In the genomic region with DNA sequence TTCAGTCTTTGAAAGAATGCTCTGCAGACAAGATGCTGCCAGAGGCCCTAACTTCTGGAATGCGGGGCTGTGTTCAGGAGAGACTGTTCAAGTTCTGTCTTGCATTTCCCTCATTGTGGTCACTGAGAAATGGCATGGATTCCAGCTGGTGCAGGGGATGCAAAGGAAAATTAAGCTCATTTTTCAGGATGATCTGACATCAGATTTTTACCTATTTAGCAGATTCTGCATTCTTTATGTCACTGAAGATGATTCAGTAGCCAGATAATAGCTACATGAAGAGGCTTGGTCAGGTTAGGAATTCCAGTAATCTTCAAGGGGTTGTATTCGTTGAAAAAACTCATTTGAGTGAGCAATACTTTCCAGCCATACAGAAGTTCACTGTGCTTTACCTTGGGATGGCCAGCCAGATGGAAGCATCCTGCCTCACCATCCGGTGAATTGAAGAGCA, we compare ENCODE assay signal across 24 cellular contexts. TPM values are rescaled to one million over a fixed set of nuclear protein-coding genes. Genes with fewer than 3 reads are reported as not detected.
DNase-seq lines count a peak whose midpoint lies in the region; ATAC-seq and TF ChIP-seq lines count a peak whose summit lies in the region.
"Had no signal": no experiment of that assay in that cellular context is flagged by ENCODE, and none has a peak within 500 bp of the region (broad histone marks: within the 10 kb centered on the region; RNA-seq: fewer than 3 reads in every experiment).

No MANE protein-coding gene starts in this region.

- POLR2A ChIA-PET in RWPE1 (lab: Yijun Ruan, JAX; ENCODE audit: low non-redundant PET): no interaction called here

- H3K36me3 ChIP-seq in mesodermal cell (ENCODE audit: control insufficient read depth, insufficient read depth, low read length): no peaks in the 10 kb centered on the region
- H3K36me3 ChIP-seq: lower lobe of right lung, uterus had no signal

- no peak for ATAC-seq in GM19455 (IDR thresholded peaks at IDR 0.05; ENCODE audit: unreplicated experiment)
- no peak for ATAC-seq in HG02884 (IDR thresholded peaks at IDR 0.05; ENCODE audit: unreplicated experiment)
- ATAC-seq: activated CD4-positive, CD25-positive, alpha-beta regulatory T cell treated with anti-CD3 and anti-CD28 coated beads, Interleukin-2, amount 50 U/mL, for 24 hours; lower lobe of right lung had no signal

- 90 to 100% methylated on average over 3 of the region's 3 CpGs for WGBS in mesodermal cell (ENCODE audit: insufficient coverage in 2 of 2), 2 experiments

- no peak for TF ChIP-seq CTCF in AG10803 (conservative IDR thresholded peaks at IDR 0.05; ENCODE audit: low read length)
- no peak for TF ChIP-seq CTCF in RWPE1 (conservative IDR thresholded peaks at IDR 0.05; ENCODE audit: low read depth)
- no peak for TF ChIP-seq CTCF in epithelial cell of esophagus (IDR thresholded peaks at IDR 0.05; ENCODE audit: insufficient read depth, low read depth, low read length, missing control alignments)

- H3K27ac ChIP-seq in RWPE1: peak overlapping the region; percentile 88
- peak overlapping the region; percentile 73 for H3K27ac ChIP-seq in mesodermal cell (ENCODE audit: low read depth, low read length, severe bottlenecking)
- H3K27ac ChIP-seq: lower lobe of right lung had no signal

- DNase-seq in AG10803 (ENCODE audit: low read depth): peak; percentile 81
- peak; percentile 87 for DNase-seq in RWPE1 (ENCODE audit: low spot score)
- peak; percentile 94 for DNase-seq in epithelial cell of esophagus (ENCODE audit: low read depth)
- no peak for DNase-seq in NCI-H524 (lab: John Stamatoyannopoulos, UW)
- DNase-seq in NCI-H446 (lab: John Stamatoyannopoulos, UW): no peak
- DNase-seq: activated naive CD4-positive, alpha-beta T cell treated with anti-CD3 and anti-CD28 coated beads for 36 hours; activated T-cell treated with anti-CD3 and anti-CD28 coated beads, Interleukin-2, amount 50 U/mL, for 24 hours; anterior cingulate cortex; CD4-positive, alpha-beta T cell; DMS153; effector memory CD4-positive, alpha-beta T cell; GOT3; KG1; lower lobe of right lung; NCI-H1930; NCI-H345; NK-92 treated with Interleukin-12 subunit alpha and Interleukin-12 subunit beta, amount 100 ng/mL, for 24 hours; nucleus accumbens; stimulated activated CD8-positive, alpha-beta memory T cell treated with anti-CD3 and anti-CD28 coated beads, Interleukin-4, amount 100 ng/mL, for 48 hours; uterus had no signal

- peaks cover 34% of the 10 kb centered on the region for H3K4me1 ChIP-seq in mesodermal cell (ENCODE audit: control insufficient read depth, insufficient read depth, low read length, poor library complexity, severe bottlenecking)
- H3K4me1 ChIP-seq: uterus had no signal

- no peaks in the 10 kb centered on the region for H3K9me3 ChIP-seq in mesodermal cell (ENCODE audit: control insufficient read depth, low read length)
- H3K9me3 ChIP-seq: lower lobe of right lung, uterus had no signal

- CTCF ChIA-PET in RWPE1 (lab: Yijun Ruan, JAX): interaction anchor here (0.8 to 1.7 kb wide), 4 partner anchors 22 to 371 kb away, joined by 3 to 8 read pairs (median 4); no protein-coding TSS in a partner anchor

- H3K4me3 ChIP-seq in AG10803 (ENCODE audit: low read length) (no peak overlapping the region), epithelial cell of esophagus (ENCODE audit: low read length) (no peak overlapping the region), mesodermal cell (ENCODE audit: extremely low read depth, insufficient read depth, low read length, poor library complexity, severe bottlenecking) (no peak overlapping the region)
- H3K4me3 ChIP-seq: lower lobe of right lung, uterus had no signal

RNA-seq across cellular contexts. Expression of a gene that starts 16.1 kb away (rescaled TPM):
- polyA plus RNA-seq in mesodermal cell (2013, experiment 1 of 2): 7.9 TPM
- 9.7 TPM for polyA plus RNA-seq in mesodermal cell (2013, experiment 2 of 2)

RNA-seq across cellular contexts. Expression of a gene that starts 19.1 kb away (rescaled TPM):
- polyA plus RNA-seq in mesodermal cell (2013, experiment 1 of 2): 35.8 TPM
- polyA plus RNA-seq in mesodermal cell (2013, experiment 2 of 2): 36.5 TPM

Comparison
In these comparisons a context has a peak if more than half of its experiments do, and no peak if none do; other contexts are left out.
1. DNase-seq: peak in AG10803 (single experiment), RWPE1 (single experiment) and epithelial cell of esophagus (single experiment); none in NCI-H524 (0 of 2) and NCI-H446 (0 of 2).